In the genomic region with DNA sequence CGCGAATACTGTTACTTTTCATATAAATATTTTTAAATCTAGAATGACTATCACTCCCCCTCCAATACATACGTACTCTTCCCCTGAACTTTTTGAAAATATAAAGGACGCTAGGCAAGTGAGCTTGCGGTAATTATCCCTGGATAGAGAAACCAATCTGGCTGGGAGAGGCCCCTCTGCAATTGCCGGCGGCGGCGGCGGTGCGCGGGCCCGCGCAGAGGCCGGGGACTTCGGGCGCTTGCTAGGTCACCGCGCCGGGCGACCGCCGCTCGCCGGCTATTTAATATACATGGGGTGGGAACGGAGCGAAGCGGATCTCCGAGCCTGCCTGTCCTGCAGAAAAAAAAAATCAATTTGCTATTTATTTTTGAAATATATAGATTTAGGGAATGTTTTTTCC, we compare ENCODE assay signal across 23 cellular contexts.
A peak's percentile ranks its signal among the peaks of the same experiment; 100 is the strongest.
DNase-seq lines count a peak whose midpoint lies in the region; ATAC-seq, FAIRE-seq and TF ChIP-seq lines count a peak whose summit lies in the region.
"Had no signal": no experiment of that assay in that cellular context is flagged by ENCODE, and none has a peak within 500 bp of the region (broad histone marks: within the 10 kb centered on the region; RNA-seq: fewer than 3 reads in every experiment).

No MANE protein-coding gene starts in this region.

- H3K27ac Mint-ChIP-seq in astrocyte (ENCODE audit: unreplicated experiment) = no peak overlapping the region
- H3K27ac Mint-ChIP-seq: activated naive CD8-positive, alpha-beta T cell treated with anti-CD3 and anti-CD28 coated beads for 36 hours; T-helper 2 cell treated with Interferon-gamma antibody and Interleukin-4, amounts not matched to agents 5 μg/mL and 100 μg/mL, for 36 hours had no signal

- ATAC-seq in heart left ventricle (peak in 2 of 4 donors; percentile 51 to 52), HG03432 (IDR thresholded peaks at IDR 0.05; ENCODE audit: unreplicated experiment) (no peak), upper lobe of right lung (no peak)
- ATAC-seq: left lobe of liver, PC-3 had no signal

- WGBS in heart left ventricle, 4 donors = 18 to 32% (median 20%) methylated on average over 29 of the region's 29 CpGs
- WGBS in GM23248 (ENCODE audit: low coverage in 1 of 2, low lambda C conversion rate in 2 of 2, missing lambda C conversion rate in 2 of 2), 2 experiments = 11 to 12% methylated on average over 29 of the region's 29 CpGs

- H3F3A ChIP-seq in GM23248 (ENCODE audit: insufficient read depth) = no peaks in the 10 kb centered on the region

- H3K9me3 ChIP-seq in astrocyte (ENCODE audit: insufficient read depth, low read depth, low read length) (no peaks in the 10 kb centered on the region), heart left ventricle (peaks cover 0 to 2% (median 0%) of the 10 kb centered on the region in 12 donors), GM23248 (ENCODE audit: low read depth) (no peaks in the 10 kb centered on the region), upper lobe of right lung (no peaks in the 10 kb centered on the region)
- H3K9me3 ChIP-seq: breast epithelium, Caco-2, esophagus squamous epithelium, SJSA1, testis had no signal

- in situ Hi-C loops in GM23248 (cut with MboI) = no loop called here

- no peak for FAIRE-seq in astrocyte (lab: Jason Lieb, UNC)

- H3K9me2 ChIP-seq in GM23248 (ENCODE audit: insufficient read depth) = no peaks in the 10 kb centered on the region

- peaks cover 1% of the 10 kb centered on the region for H3K9me3 Mint-ChIP-seq in astrocyte (ENCODE audit: unreplicated experiment)
- H3K9me3 Mint-ChIP-seq: T-helper 2 cell treated with Interferon-gamma antibody and Interleukin-4, amounts not matched to agents 5 μg/mL and 100 μg/mL, for 36 hours had no signal

- H3K4me3 ChIP-seq in astrocyte (ENCODE audit: insufficient read depth, low read depth, low read length) (no peak overlapping the region), heart left ventricle (peak overlapping the region in 10 of 12 donors; percentile 3 to 43 (median 32)), retinal pigment epithelial cell (ENCODE audit: low read length) (peak overlapping the region; percentile 34), GM23248 (no peak overlapping the region), upper lobe of right lung (no peak overlapping the region)
- H3K4me3 ChIP-seq: breast epithelium, esophagus squamous epithelium, SJSA1, testis had no signal

- H3K36me3 ChIP-seq in astrocyte (ENCODE audit: insufficient read depth, low read length) (no peaks in the 10 kb centered on the region), heart left ventricle (no peaks in the 10 kb centered on the region), GM23248 (ENCODE audit: low read depth) (no peaks in the 10 kb centered on the region), upper lobe of right lung (no peaks in the 10 kb centered on the region)
- H3K36me3 ChIP-seq: breast epithelium, esophagus squamous epithelium, SJSA1, spleen had no signal

- H3K27me3 Mint-ChIP-seq in astrocyte (ENCODE audit: low read depth, unreplicated experiment) = peaks cover 71% of the 10 kb centered on the region

- no peak for DNase-seq in astrocyte (ENCODE audit: low read depth)
- DNase-seq in heart left ventricle = peak in 2 of 5 donors; percentile 33 to 47
- peak; percentile 71 for DNase-seq in left kidney (ENCODE audit: low read depth, low spot score)
- no peak for DNase-seq in retinal pigment epithelial cell (ENCODE audit: low read depth)
- DNase-seq in GM23248 = no peak
- DNase-seq in upper lobe of right lung = no peak
- DNase-seq in NCI-H2081 treated with DMSO at 0.1 percent for 48 hours (lab: John Stamatoyannopoulos, UW) = no peak
- DNase-seq: activated CD8-positive, alpha-beta memory T cell treated with anti-CD3 and anti-CD28 coated beads for 24 hours; activated naive CD8-positive, alpha-beta T cell treated with anti-CD3 and anti-CD28 coated beads for 36 hours; AML-193; Caco-2; esophagus squamous epithelium; GDM1; Karpas-422; NCI-H1092 treated with DMSO at 0.1 percent for 48 hours; PC-3; spleen; testis had no signal

- peaks cover 48% of the 10 kb centered on the region for H3K27me3 ChIP-seq in astrocyte (ENCODE audit: insufficient read depth, low read length)
- peaks cover 0 to 67% (median 26%) of the 10 kb centered on the region in 9 donors for H3K27me3 ChIP-seq in heart left ventricle
- peaks cover 57% of the 10 kb centered on the region for H3K27me3 ChIP-seq in GM23248 (replicated peaks; ENCODE audit: insufficient read depth)
- peaks cover 63% of the 10 kb centered on the region for H3K27me3 ChIP-seq in upper lobe of right lung
- H3K27me3 ChIP-seq: testis had no signal

- H2AFZ ChIP-seq in astrocyte (ENCODE audit: low read depth, low read length) (no peak overlapping the region), GM23248 (no peak overlapping the region)

- TF ChIP-seq POLR2A in heart left ventricle (IDR thresholded peaks at IDR 0.05) = no peak

- H3K4me1 Mint-ChIP-seq in astrocyte (ENCODE audit: low read depth, unreplicated experiment) = peaks cover 6% of the 10 kb centered on the region

- H4K20me1 ChIP-seq in astrocyte (ENCODE audit: insufficient read depth, low read length) = no peaks in the 10 kb centered on the region
- H4K20me1 ChIP-seq in GM23248 (ENCODE audit: insufficient read depth) = no peaks in the 10 kb centered on the region

- no peak overlapping the region for H3K9ac ChIP-seq in astrocyte (ENCODE audit: low read length)
- H3K9ac ChIP-seq in GM23248 = no peak overlapping the region

- no peak overlapping the region for H3K27ac ChIP-seq in astrocyte (ENCODE audit: low read depth, low read length)
- peak overlapping the region in 4 of 12 donors; percentile 46 to 82 (median 62) for H3K27ac ChIP-seq in heart left ventricle
- H3K27ac ChIP-seq in GM23248 = no peak overlapping the region
- H3K27ac ChIP-seq in upper lobe of right lung = no peak overlapping the region
- H3K27ac ChIP-seq: breast epithelium, esophagus squamous epithelium, SJSA1, spleen, testis had no signal

- H3K36me3 Mint-ChIP-seq in astrocyte (ENCODE audit: low read depth, unreplicated experiment) = no peaks in the 10 kb centered on the region

- H3K4me2 ChIP-seq in astrocyte (ENCODE audit: low read length) (peak overlapping the region; percentile 65), GM23248 (ENCODE audit: unreplicated experiment) (no peak overlapping the region)

- H3K4me3 Mint-ChIP-seq in astrocyte (ENCODE audit: unreplicated experiment) = peak overlapping the region; percentile 62
- H3K4me3 Mint-ChIP-seq: activated naive CD8-positive, alpha-beta T cell treated with anti-CD3 and anti-CD28 coated beads for 36 hours; T-helper 2 cell treated with Interferon-gamma antibody and Interleukin-4, amounts not matched to agents 5 μg/mL and 100 μg/mL, for 36 hours had no signal

- TF ChIP-seq CTCF in astrocyte (IDR thresholded peaks at IDR 0.05; ENCODE audit: insufficient read depth, low read depth, low read length) (no peak), heart left ventricle (IDR thresholded peaks at IDR 0.05) (no peak), retinal pigment epithelial cell (conservative IDR thresholded peaks at IDR 0.05; ENCODE audit: low read depth, low read length) (no peak), upper lobe of right lung (IDR thresholded peaks at IDR 0.05) (no peak)

- no peaks in the 10 kb centered on the region for H3K79me2 ChIP-seq in astrocyte (ENCODE audit: insufficient read depth, low read length)
- H3K79me2 ChIP-seq in GM23248 (ENCODE audit: insufficient read depth) = no peaks in the 10 kb centered on the region

- intact Hi-C loops in heart left ventricle (cut with DNase I) (loop anchor here in 2 of 10 donors (10.0 kb wide), 2 partner anchors 165 to 395 kb away; no protein-coding TSS in a partner anchor), upper lobe of right lung (cut with DNase I) (no loop called here)

- H3K4me1 ChIP-seq in astrocyte (ENCODE audit: insufficient read depth, low read length) = peaks cover 12% of the 10 kb centered on the region
- peaks cover 0 to 36% (median 0%) of the 10 kb centered on the region in 12 donors for H3K4me1 ChIP-seq in heart left ventricle
- no peaks in the 10 kb centered on the region for H3K4me1 ChIP-seq in GM23248 (ENCODE audit: insufficient read depth)
- H3K4me1 ChIP-seq in upper lobe of right lung = no peaks in the 10 kb centered on the region
- H3K4me1 ChIP-seq: breast epithelium, Caco-2, SJSA1 had no signal

Comparison
In these comparisons a context has a peak if more than half of its experiments do, and no peak if none do; other contexts are left out.
1. H3K4me3 ChIP-seq: peak in heart left ventricle (10 of 12) and retinal pigment epithelial cell (single experiment); none in astrocyte (single experiment), GM23248 (single experiment) and upper lobe of right lung (single experiment).